ENCODE assay signal across 8 cellular contexts in the genomic region with DNA sequence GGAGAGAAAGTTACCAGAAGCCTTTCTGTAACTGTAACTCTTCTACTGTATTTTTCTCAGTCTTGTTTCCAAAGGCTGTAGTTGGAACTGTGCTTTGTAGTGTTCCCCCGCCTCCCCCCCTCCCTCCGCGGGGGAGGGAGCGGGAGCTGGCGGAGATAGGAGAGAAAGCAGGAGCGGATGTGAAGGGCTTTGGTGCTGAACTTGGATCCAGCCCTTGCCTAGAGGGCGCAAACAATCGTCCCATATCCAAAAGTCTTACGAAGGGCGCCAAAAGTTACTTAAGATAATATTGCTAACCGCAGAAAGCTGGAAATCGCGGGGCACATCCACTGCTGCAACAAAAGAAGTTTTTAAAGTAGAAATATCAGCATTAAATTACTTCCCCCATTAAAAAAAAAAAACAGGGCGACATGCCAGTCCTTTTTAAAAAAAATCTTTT. TPM values are rescaled to one million over a fixed set of nuclear protein-coding genes. Genes with fewer than 3 reads are reported as not detected.
DNase-seq lines count a peak whose midpoint lies in the region; ATAC-seq, FAIRE-seq and TF ChIP-seq lines count a peak whose summit lies in the region.

No MANE protein-coding gene starts in this region.

- ATAC-seq in SK-N-SH treated with all-trans-retinoic acid at 6 μM for 48 hours (peak; percentile 57), GM21717 (IDR thresholded peaks at IDR 0.05; ENCODE audit: unreplicated experiment) (no peak), HG02885 (IDR thresholded peaks at IDR 0.05; ENCODE audit: poor library complexity, unreplicated experiment) (no peak)

- 0 to 1% methylated on average over 13 to 14 of the region's 14 CpGs for WGBS in thyroid gland, 2 donors

- DNase-seq in COLO829 (ENCODE audit: low spot score) (peak; percentile 77), medulla oblongata (ENCODE audit: extremely low spot score) (peak; percentile 94), thyroid gland (peak; percentile 86 to 91)
- DNase-seq in Jurkat, Clone E6-1 (ENCODE audit: low read depth, low spot score) = peak; percentile 56

- peak overlapping the region; percentile 87 to 99 (median 97) for H3K27ac ChIP-seq in thyroid gland

- peaks cover 34 to 39% of the 10 kb centered on the region in 2 donors for H3K4me1 ChIP-seq in thyroid gland

- no peaks in the 10 kb centered on the region for H3K9me3 ChIP-seq in thyroid gland

- H3K4me3 ChIP-seq in Jurkat, Clone E6-1 (ENCODE audit: low read length) = peak overlapping the region; percentile 47
- H3K4me3 ChIP-seq in thyroid gland (replicated peaks in 1 of 3) = peak overlapping the region in 1 of 3 donors; percentile 11

- peak; percentile 80 for FAIRE-seq in endometrium (lab: Jason Lieb, UNC)

- H3K27me3 ChIP-seq in thyroid gland = no peaks in the 10 kb centered on the region

- TF ChIP-seq POLR2A in thyroid gland (IDR thresholded peaks at IDR 0.05) = peak in 1 of 2 donors; percentile 50

- no peaks in the 10 kb centered on the region for H3K36me3 ChIP-seq in thyroid gland

- intact Hi-C loops in thyroid gland (cut with DNase I) = no loop called here

- peak in 2 of 6 experiments; percentile 20 to 34 for TF ChIP-seq CTCF in thyroid gland (IDR thresholded peaks at IDR 0.05)

TF ChIP-seq in SK-N-SH treated with all-trans-retinoic acid at 6 μM for 48 hours, 23 proteins besides CTCF, POLR2A, EP300 and RAD21:
- TF ChIP-seq TCF4 (CRISPR knock-in tag; IDR thresholded peaks at IDR 0.05; ENCODE audit: borderline replicate concordance) (peak; percentile 37; the same call in 1 of the 2 replicates), ZFP3 (CRISPR knock-in tag; IDR thresholded peaks at IDR 0.05) (no peak), ZC3H10 (CRISPR knock-in tag; IDR thresholded peaks at IDR 0.05) (no peak), OSR1 (CRISPR knock-in tag; IDR thresholded peaks at IDR 0.05) (no peak), TOX (CRISPR knock-in tag; IDR thresholded peaks at IDR 0.05; ENCODE audit: borderline replicate concordance) (no peak), ZNF8 (CRISPR knock-in tag; IDR thresholded peaks at IDR 0.05) (no peak), ISL1 (CRISPR knock-in tag; IDR thresholded peaks at IDR 0.05) (no peak), GLIS3 (CRISPR knock-in tag; IDR thresholded peaks at IDR 0.05) (no peak), RARB (CRISPR knock-in tag; IDR thresholded peaks at IDR 0.05) (no peak), ZNF565 (CRISPR knock-in tag; conservative IDR thresholded peaks at IDR 0.05; ENCODE audit: low read depth) (no peak), BACH2 (CRISPR knock-in tag; IDR thresholded peaks at IDR 0.05; ENCODE audit: borderline replicate concordance) (no peak), PPARA (CRISPR knock-in tag; IDR thresholded peaks at IDR 0.05; ENCODE audit: borderline replicate concordance) (no peak)
- TF ChIP-seq, protein P1, sequence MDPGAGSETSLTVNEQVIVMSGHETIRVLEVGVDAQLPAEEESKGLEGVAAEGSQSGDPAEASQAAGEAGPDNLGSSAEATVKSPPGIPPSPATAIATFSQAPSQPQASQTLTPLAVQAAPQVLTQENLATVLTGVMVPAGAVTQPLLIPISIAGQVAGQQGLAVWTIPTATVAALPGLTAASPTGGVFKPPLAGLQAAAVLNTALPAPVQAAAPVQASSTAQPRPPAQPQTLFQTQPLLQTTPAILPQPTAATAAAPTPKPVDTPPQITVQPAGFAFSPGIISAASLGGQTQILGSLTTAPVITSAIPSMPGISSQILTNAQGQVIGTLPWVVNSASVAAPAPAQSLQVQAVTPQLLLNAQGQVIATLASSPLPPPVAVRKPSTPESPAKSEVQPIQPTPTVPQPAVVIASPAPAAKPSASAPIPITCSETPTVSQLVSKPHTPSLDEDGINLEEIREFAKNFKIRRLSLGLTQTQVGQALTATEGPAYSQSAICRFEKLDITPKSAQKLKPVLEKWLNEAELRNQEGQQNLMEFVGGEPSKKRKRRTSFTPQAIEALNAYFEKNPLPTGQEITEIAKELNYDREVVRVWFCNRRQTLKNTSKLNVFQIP (CRISPR knock-in tag; IDR thresholded peaks at IDR 0.05; ENCODE audit: borderline replicate concordance, low read depth) = no peak
- TF ChIP-seq, protein P2, sequence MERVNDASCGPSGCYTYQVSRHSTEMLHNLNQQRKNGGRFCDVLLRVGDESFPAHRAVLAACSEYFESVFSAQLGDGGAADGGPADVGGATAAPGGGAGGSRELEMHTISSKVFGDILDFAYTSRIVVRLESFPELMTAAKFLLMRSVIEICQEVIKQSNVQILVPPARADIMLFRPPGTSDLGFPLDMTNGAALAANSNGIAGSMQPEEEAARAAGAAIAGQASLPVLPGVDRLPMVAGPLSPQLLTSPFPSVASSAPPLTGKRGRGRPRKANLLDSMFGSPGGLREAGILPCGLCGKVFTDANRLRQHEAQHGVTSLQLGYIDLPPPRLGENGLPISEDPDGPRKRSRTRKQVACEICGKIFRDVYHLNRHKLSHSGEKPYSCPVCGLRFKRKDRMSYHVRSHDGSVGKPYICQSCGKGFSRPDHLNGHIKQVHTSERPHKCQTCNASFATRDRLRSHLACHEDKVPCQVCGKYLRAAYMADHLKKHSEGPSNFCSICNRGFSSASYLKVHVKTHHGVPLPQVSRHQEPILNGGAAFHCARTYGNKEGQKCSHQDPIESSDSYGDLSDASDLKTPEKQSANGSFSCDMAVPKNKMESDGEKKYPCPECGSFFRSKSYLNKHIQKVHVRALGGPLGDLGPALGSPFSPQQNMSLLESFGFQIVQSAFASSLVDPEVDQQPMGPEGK (CRISPR knock-in tag; IDR thresholded peaks at IDR 0.05; ENCODE audit: borderline replicate concordance) = peak; percentile 75; the same call in 1 of the 2 replicates
- TF ChIP-seq, protein P3, sequence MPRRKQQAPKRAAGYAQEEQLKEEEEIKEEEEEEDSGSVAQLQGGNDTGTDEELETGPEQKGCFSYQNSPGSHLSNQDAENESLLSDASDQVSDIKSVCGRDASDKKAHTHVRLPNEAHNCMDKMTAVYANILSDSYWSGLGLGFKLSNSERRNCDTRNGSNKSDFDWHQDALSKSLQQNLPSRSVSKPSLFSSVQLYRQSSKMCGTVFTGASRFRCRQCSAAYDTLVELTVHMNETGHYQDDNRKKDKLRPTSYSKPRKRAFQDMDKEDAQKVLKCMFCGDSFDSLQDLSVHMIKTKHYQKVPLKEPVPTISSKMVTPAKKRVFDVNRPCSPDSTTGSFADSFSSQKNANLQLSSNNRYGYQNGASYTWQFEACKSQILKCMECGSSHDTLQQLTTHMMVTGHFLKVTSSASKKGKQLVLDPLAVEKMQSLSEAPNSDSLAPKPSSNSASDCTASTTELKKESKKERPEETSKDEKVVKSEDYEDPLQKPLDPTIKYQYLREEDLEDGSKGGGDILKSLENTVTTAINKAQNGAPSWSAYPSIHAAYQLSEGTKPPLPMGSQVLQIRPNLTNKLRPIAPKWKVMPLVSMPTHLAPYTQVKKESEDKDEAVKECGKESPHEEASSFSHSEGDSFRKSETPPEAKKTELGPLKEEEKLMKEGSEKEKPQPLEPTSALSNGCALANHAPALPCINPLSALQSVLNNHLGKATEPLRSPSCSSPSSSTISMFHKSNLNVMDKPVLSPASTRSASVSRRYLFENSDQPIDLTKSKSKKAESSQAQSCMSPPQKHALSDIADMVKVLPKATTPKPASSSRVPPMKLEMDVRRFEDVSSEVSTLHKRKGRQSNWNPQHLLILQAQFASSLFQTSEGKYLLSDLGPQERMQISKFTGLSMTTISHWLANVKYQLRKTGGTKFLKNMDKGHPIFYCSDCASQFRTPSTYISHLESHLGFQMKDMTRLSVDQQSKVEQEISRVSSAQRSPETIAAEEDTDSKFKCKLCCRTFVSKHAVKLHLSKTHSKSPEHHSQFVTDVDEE (CRISPR knock-in tag; IDR thresholded peaks at IDR 0.05) = peak; percentile 33; the same call in 1 of the 2 replicates

RNA-seq across cellular contexts. Expression of a gene that starts 2.4 kb away (rescaled TPM):
- polyA plus RNA-seq in Jurkat, Clone E6-1 (2012; ENCODE audit: insufficient read depth, insufficient read length) = 1.8 TPM
- 100 to 1,000 TPM; 105 to 149 (median 118) TPM for total RNA-seq in thyroid gland
